2 cellular contexts compared by ENCODE assay signal in the genomic region with DNA sequence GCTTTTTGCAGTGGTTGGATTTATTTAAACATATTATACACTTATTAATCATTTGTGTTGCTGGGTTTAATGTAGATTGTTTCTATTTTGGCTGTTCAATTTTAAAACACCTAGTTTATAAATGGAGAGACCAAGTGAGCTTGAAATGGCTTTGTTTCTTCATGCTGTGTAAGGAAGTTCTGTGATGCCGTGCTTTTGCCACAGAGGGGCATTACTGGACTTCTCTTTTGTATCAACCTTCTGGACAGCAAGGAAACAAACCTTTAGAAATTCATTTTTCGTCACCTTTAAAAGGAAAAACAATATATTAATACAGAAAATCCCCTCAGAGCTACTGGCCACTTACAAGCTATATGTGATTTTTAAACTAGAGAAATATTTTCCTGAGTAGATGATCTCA.
TF ChIP-seq lines count a peak whose summit lies in the region.

No MANE protein-coding gene starts in this region.

TF ChIP-seq in A549, 52 proteins besides CTCF, POLR2A, EP300 and RAD21 (continued from another document):
- TF ChIP-seq, protein P1, sequence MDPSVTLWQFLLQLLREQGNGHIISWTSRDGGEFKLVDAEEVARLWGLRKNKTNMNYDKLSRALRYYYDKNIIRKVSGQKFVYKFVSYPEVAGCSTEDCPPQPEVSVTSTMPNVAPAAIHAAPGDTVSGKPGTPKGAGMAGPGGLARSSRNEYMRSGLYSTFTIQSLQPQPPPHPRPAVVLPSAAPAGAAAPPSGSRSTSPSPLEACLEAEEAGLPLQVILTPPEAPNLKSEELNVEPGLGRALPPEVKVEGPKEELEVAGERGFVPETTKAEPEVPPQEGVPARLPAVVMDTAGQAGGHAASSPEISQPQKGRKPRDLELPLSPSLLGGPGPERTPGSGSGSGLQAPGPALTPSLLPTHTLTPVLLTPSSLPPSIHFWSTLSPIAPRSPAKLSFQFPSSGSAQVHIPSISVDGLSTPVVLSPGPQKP (IDR thresholded peaks at IDR 0.05; ENCODE audit: low read depth, low read length), result no peak
- TF ChIP-seq ZSCAN20 (CRISPR knock-in tag; IDR thresholded peaks at IDR 0.05), result no peak
- TF ChIP-seq, protein P2, sequence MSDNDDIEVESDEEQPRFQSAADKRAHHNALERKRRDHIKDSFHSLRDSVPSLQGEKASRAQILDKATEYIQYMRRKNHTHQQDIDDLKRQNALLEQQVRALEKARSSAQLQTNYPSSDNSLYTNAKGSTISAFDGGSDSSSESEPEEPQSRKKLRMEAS (IDR thresholded peaks at IDR 0.05), result no peak

TF ChIP-seq in HCT116, 20 proteins besides CTCF, POLR2A, EP300 and RAD21 (continued from another document):
- TF ChIP-seq, protein P3, sequence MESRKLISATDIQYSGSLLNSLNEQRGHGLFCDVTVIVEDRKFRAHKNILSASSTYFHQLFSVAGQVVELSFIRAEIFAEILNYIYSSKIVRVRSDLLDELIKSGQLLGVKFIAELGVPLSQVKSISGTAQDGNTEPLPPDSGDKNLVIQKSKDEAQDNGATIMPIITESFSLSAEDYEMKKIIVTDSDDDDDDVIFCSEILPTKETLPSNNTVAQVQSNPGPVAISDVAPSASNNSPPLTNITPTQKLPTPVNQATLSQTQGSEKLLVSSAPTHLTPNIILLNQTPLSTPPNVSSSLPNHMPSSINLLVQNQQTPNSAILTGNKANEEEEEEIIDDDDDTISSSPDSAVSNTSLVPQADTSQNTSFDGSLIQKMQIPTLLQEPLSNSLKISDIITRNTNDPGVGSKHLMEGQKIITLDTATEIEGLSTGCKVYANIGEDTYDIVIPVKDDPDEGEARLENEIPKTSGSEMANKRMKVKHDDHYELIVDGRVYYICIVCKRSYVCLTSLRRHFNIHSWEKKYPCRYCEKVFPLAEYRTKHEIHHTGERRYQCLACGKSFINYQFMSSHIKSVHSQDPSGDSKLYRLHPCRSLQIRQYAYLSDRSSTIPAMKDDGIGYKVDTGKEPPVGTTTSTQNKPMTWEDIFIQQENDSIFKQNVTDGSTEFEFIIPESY (IDR thresholded peaks at IDR 0.05; ENCODE audit: extremely low read depth, insufficient replicate concordance, low read length), result no peak
- no peak for TF ChIP-seq ELF1 (IDR thresholded peaks at IDR 0.05; ENCODE audit: borderline replicate concordance, low read depth)
TF ChIP-seq in HCT116: peak in this region for 0.
